12 cellular contexts compared by ENCODE assay signal in the genomic region with DNA sequence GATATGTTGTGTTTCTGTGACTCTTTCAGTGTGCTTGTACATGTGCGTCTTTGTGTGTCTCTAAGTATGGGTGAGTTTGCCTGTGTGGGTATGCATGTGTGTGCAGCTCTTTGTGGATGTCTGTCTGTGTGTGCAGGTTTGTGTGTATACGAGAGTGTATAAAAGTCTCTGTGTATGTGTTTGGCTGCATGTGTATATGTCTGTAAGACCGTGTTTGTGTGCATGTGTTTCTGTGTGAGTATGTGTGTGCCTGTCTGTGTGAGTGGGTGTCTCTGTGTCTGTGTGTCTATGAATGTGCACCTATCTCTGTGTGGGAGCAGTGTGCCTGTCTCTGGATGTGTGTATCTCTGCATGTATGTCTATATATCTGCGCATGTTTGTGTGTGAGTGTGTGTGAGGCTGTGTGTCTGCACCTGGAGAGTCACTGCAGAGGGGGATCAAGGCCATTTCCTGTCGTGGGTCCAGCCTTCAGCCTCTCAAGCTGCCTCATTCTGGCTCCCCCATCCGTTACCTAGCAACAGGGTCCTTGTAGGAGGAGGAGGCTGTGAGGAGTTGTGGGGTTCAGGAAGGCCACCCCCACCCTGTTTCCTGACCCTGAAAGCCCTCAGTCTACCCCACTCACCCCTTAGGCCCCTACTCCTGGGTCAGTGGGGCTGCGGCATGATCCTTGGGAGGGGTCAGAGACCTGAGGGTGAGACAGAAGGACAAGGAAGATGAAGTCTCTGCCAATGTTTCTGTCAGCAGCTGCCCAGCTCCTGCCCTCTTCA. TPM values are rescaled to one million over a fixed set of nuclear protein-coding genes. Genes with fewer than 3 reads are reported as not detected.
DNase-seq lines count a peak whose midpoint lies in the region; ATAC-seq and TF ChIP-seq lines count a peak whose summit lies in the region.
"Had no signal": no experiment of that assay in that cellular context is flagged by ENCODE, and none has a peak within 500 bp of the region (broad histone marks: within the 10 kb centered on the region; RNA-seq: fewer than 3 reads in every experiment).

No MANE protein-coding gene starts in this region.

- DNase-seq in MM.1S (peak; percentile 13), immature natural killer cell (peak; percentile 54 to 59 (median 55)), brain microvascular endothelial cell (no peak), SK-N-DZ (ENCODE audit: low spot score) (no peak)
- DNase-seq in activated naive CD4-positive, alpha-beta T cell (lab: John Stamatoyannopoulos, UW): no peak
- DNase-seq: activated T-cell treated with anti-CD3 and anti-CD28 coated beads, Interleukin-2, amount 50 U/mL, for 4 hours; stimulated activated CD4-positive, alpha-beta T cell treated with anti-CD3 and anti-CD28 coated beads, Interleukin-4, amount 100 ng/mL, for 4 hours had no signal

- H3K4me3 ChIP-seq in DOHH2 (ENCODE audit: low read length) (peak overlapping the region; percentile 64), MM.1S (ENCODE audit: low read length) (no peak overlapping the region), brain microvascular endothelial cell (ENCODE audit: low read depth, low read length) (no peak overlapping the region)
- H3K4me3 ChIP-seq: pancreas, uterus had no signal

- H3K9me2 ChIP-seq in DOHH2 (replicated peaks; ENCODE audit: control insufficient read depth, low read length): no peaks in the 10 kb centered on the region
- no peaks in the 10 kb centered on the region for H3K9me2 ChIP-seq in MM.1S (replicated peaks; ENCODE audit: insufficient read depth, low read length)

- H3K27ac ChIP-seq in DOHH2 (ENCODE audit: low read depth, low read length) (peak overlapping the region; percentile 73), MM.1S (ENCODE audit: low read length) (no peak overlapping the region), brain microvascular endothelial cell (no peak overlapping the region)
- H3K27ac ChIP-seq: pancreas had no signal

- H3K36me3 ChIP-seq in DOHH2 (ENCODE audit: control insufficient read depth, low read length): 0 out of 2 replicates have a peak, but pooled peaks cover 3% of the 10 kb centered on the region
- no peaks in the 10 kb centered on the region for H3K36me3 ChIP-seq in MM.1S (replicated peaks; ENCODE audit: insufficient read depth, low read length)
- no peaks in the 10 kb centered on the region for H3K36me3 ChIP-seq in brain microvascular endothelial cell (replicated peaks)
- H3K36me3 ChIP-seq: pancreas, uterus had no signal

- H3K27me3 ChIP-seq in DOHH2 (ENCODE audit: control insufficient read depth, low read length) (no peaks in the 10 kb centered on the region), MM.1S (replicated peaks; ENCODE audit: insufficient read depth, low read length) (no peaks in the 10 kb centered on the region), brain microvascular endothelial cell (replicated peaks) (no peaks in the 10 kb centered on the region)
- H3K27me3 ChIP-seq: pancreas, uterus had no signal

- H4K20me1 ChIP-seq in DOHH2 (ENCODE audit: control insufficient read depth, insufficient read depth, low read depth, low read length) (no peaks in the 10 kb centered on the region), MM.1S (ENCODE audit: insufficient read depth, low read length) (no peaks in the 10 kb centered on the region)

- H3K27ac Mint-ChIP-seq in immature natural killer cell: no peak overlapping the region

- H3K4me1 ChIP-seq in DOHH2 (ENCODE audit: control insufficient read depth, low read length) (peaks cover 85% of the 10 kb centered on the region), MM.1S (ENCODE audit: low read length) (no peaks in the 10 kb centered on the region)
- H3K4me1 ChIP-seq: pancreas, uterus had no signal

- peaks cover 8% of the 10 kb centered on the region for H3F3A ChIP-seq in DOHH2 (ENCODE audit: control insufficient read depth, insufficient read depth)
- H3F3A ChIP-seq in MM.1S (ENCODE audit: insufficient read depth, low read length): no peaks in the 10 kb centered on the region

- peak overlapping the region; percentile 66 for H3K4me2 ChIP-seq in DOHH2 (ENCODE audit: low read length)
- H3K4me2 ChIP-seq in MM.1S (ENCODE audit: low read depth, low read length): no peak overlapping the region

- in situ Hi-C loops in brain microvascular endothelial cell (cut with HindIII; ENCODE audit: low pct_ligation_motif_present, low sequenced_read_pairs): no loop called here

- H3K9me3 ChIP-seq in DOHH2 (ENCODE audit: control insufficient read depth, insufficient read depth, low read length) (no peaks in the 10 kb centered on the region), MM.1S (replicated peaks; ENCODE audit: insufficient read depth, low read length) (no peaks in the 10 kb centered on the region)
- H3K9me3 ChIP-seq: pancreas, uterus had no signal

- no peaks in the 10 kb centered on the region for H3K79me2 ChIP-seq in DOHH2 (ENCODE audit: control insufficient read depth, low read length)
- no peaks in the 10 kb centered on the region for H3K79me2 ChIP-seq in MM.1S (ENCODE audit: low read length)

- H3K36me3 Mint-ChIP-seq in immature natural killer cell: peaks cover 7 to 22% (median 15%) of the 10 kb centered on the region in 3 donors

- TF ChIP-seq CTCF in DOHH2 (IDR thresholded peaks at IDR 0.05; ENCODE audit: low read depth, low read length, poor library complexity, severe bottlenecking): no peak
- no peak for TF ChIP-seq CTCF in MM.1S (IDR thresholded peaks at IDR 0.05; ENCODE audit: low read length)
- TF ChIP-seq CTCF in brain microvascular endothelial cell (IDR thresholded peaks at IDR 0.05; ENCODE audit: low read depth, low read length, missing control alignments): no peak

- H3K27me3 Mint-ChIP-seq in immature natural killer cell (ENCODE audit: low read depth in 3 of 3): peaks cover 0 to 5% (median 1%) of the 10 kb centered on the region in 3 donors

- H3K9me3 Mint-ChIP-seq in immature natural killer cell: no peaks in the 10 kb centered on the region
- H3K9me3 Mint-ChIP-seq: activated T-cell treated with anti-CD3 and anti-CD28 coated beads, Interleukin-2, amount 50 U/mL, for 4 hours had no signal

- H3K4me1 Mint-ChIP-seq in immature natural killer cell: peaks cover 34 to 56% of the 10 kb centered on the region in 2 donors

- no peak overlapping the region for H2AFZ ChIP-seq in MM.1S (ENCODE audit: low read length)

- no peak overlapping the region for H3K9ac ChIP-seq in MM.1S (ENCODE audit: low read length)

- no peak overlapping the region for H3K4me3 Mint-ChIP-seq in immature natural killer cell
- H3K4me3 Mint-ChIP-seq: activated T-cell treated with anti-CD3 and anti-CD28 coated beads, Interleukin-2, amount 50 U/mL, for 4 hours had no signal

- ATAC-seq in GM19023 (IDR thresholded peaks at IDR 0.05; ENCODE audit: unreplicated experiment): peak; percentile 15
- ATAC-seq in GM21381 (IDR thresholded peaks at IDR 0.05; ENCODE audit: unreplicated experiment): no peak

RNA-seq across cellular contexts. Expression of a gene that starts 10.3 kb away (rescaled TPM):
- 100 to 1,000 TPM; 350 to 654 (median 572) TPM for polyA plus RNA-seq in immature natural killer cell
- not detected in 2 replicates for polyA plus RNA-seq in SK-N-DZ (2014; cell fraction: cytosol; rRNA removed)
- not detected in 2 replicates for polyA plus RNA-seq in SK-N-DZ (2014; cell fraction: nucleus; rRNA removed)

RNA-seq across cellular contexts. Expression of a gene that starts 20.7 kb away (rescaled TPM):
- 1 to 10 TPM in 2 of 3 donors, not detected in 1; 1.2 to 6.3 TPM for polyA plus RNA-seq in immature natural killer cell
- 1.5 and 3.5 TPM in 2 replicates for polyA plus RNA-seq in SK-N-DZ (2014; cell fraction: cytosol; rRNA removed)
- polyA plus RNA-seq in SK-N-DZ (2014; cell fraction: nucleus; rRNA removed): 3.2 and 3.8 TPM in 2 replicates

RNA-seq across cellular contexts. Expression of a gene that starts 47.3 kb away (rescaled TPM):
- polyA plus RNA-seq in immature natural killer cell: 100 to 1,000 TPM in 2 of 3 donors, 10 to 100 TPM in 1; 41.3 to 186 (median 177) TPM
- polyA plus RNA-seq in SK-N-DZ (2014; cell fraction: cytosol; rRNA removed): 1.6 and 4.4 TPM in 2 replicates
- polyA plus RNA-seq in SK-N-DZ (2014; cell fraction: nucleus; rRNA removed): 0.45 TPM in 1 of 2 replicates, not detected in the other

Comparison
In these comparisons a context has a peak if more than half of its experiments do, and no peak if none do; other contexts are left out.
1. DNase-seq: peak in MM.1S (single experiment) and immature natural killer cell (3 of 3); none in brain microvascular endothelial cell (single experiment), SK-N-DZ (single experiment) and activated naive CD4-positive, alpha-beta T cell (0 of 4).